ENCODE assay signal across 13 cellular contexts in genomic region chr6:22363166-22363965, GRCh38.
DNase-seq lines count a peak whose midpoint lies in the region; ATAC-seq and TF ChIP-seq lines count a peak whose summit lies in the region.
"Had no signal": no experiment of that assay in that cellular context is flagged by ENCODE, and none has a peak within 500 bp of the region (broad histone marks: within the 10 kb centered on the region; RNA-seq: fewer than 3 reads in every experiment).

No MANE protein-coding gene starts in this region.

- H3K9me3 Mint-ChIP-seq in nephron, result peaks cover 4% of the 10 kb centered on the region

- no peaks in the 10 kb centered on the region for H3K36me3 ChIP-seq in DND-41 (ENCODE audit: insufficient read depth, low read length)

- H3K4me3 ChIP-seq in DND-41 (ENCODE audit: low read depth in 1 of 2, low read length in 2 of 2), result no peak overlapping the region

- peak; percentile 74; the same call in 2 of the 3 replicates for ATAC-seq in DND-41 (ENCODE audit: insufficient read depth, low read depth)
- ATAC-seq in HG03135 (IDR thresholded peaks at IDR 0.05; ENCODE audit: unreplicated experiment), result no peak
- no peak for ATAC-seq in HG03159 (IDR thresholded peaks at IDR 0.05; ENCODE audit: unreplicated experiment)
- ATAC-seq: activated naive CD8-positive, alpha-beta T cell treated with anti-CD3 and anti-CD28 coated beads, Interleukin-2, amount 50 U/mL, for 24 hours; natural killer cell had no signal

- no peaks in the 10 kb centered on the region for H3K9me3 ChIP-seq in DND-41 (ENCODE audit: insufficient read depth, low read length, severe bottlenecking)

- H3K27ac ChIP-seq in DND-41 (ENCODE audit: low read length), result peak overlapping the region; percentile 56

- H3K27me3 ChIP-seq in DND-41 (ENCODE audit: insufficient read depth, low read length, poor library complexity), result no peaks in the 10 kb centered on the region

- H3K4me2 ChIP-seq in DND-41 (ENCODE audit: insufficient read depth, low read length), result 0 out of 2 replicates have a peak overlapping the region, but pooled peaks have one; percentile 10

- H3K9ac ChIP-seq in DND-41 (ENCODE audit: low read depth, low read length), result peak overlapping the region; percentile 8; the same call in 1 of the 2 replicates

- H3K27me3 Mint-ChIP-seq in nephron (ENCODE audit: low read depth), result no peaks in the 10 kb centered on the region
- H3K27me3 Mint-ChIP-seq: activated CD4-positive, alpha-beta memory T cell treated with anti-CD3 and anti-CD28 coated beads for 36 hours; activated naive CD8-positive, alpha-beta T cell treated with anti-CD3 and anti-CD28 coated beads, Interleukin-2, amount 50 U/mL, for 24 hours had no signal

- DNase-seq in DND-41 (no peak), NCI-H1105 (lab: John Stamatoyannopoulos, UW) (peak; percentile 30), SHP77 (lab: John Stamatoyannopoulos, UW) (peak; percentile 17 to 40), GM03348 (ENCODE audit: low spot score) (no peak), NCI-H82 (lab: John Stamatoyannopoulos, UW) (no peak)
- DNase-seq: activated CD4-positive, alpha-beta memory T cell treated with anti-CD3 and anti-CD28 coated beads for 36 hours; activated naive CD8-positive, alpha-beta T cell treated with anti-CD3 and anti-CD28 coated beads, Interleukin-2, amount 50 U/mL, for 24 hours; effector memory CD4-positive, alpha-beta T cell; natural killer cell; stimulated activated CD4-positive, alpha-beta T cell treated with anti-CD3 and anti-CD28 coated beads, Interleukin-2, amount 100 ng/mL, for 24 hours had no signal

- H4K20me1 ChIP-seq in DND-41 (ENCODE audit: insufficient read depth, low read length), result no peaks in the 10 kb centered on the region

- no peaks in the 10 kb centered on the region for H3K79me2 ChIP-seq in DND-41 (ENCODE audit: insufficient read depth, low read length)

- H2AFZ ChIP-seq in DND-41 (ENCODE audit: low read depth, low read length), result peak overlapping the region; percentile 64

- H3K4me1 ChIP-seq in DND-41 (ENCODE audit: insufficient read depth, low read length), result peaks cover 22% of the 10 kb centered on the region

- peaks cover 42% of the 10 kb centered on the region for H3K4me1 Mint-ChIP-seq in nephron
- H3K4me1 Mint-ChIP-seq: activated naive CD8-positive, alpha-beta T cell treated with anti-CD3 and anti-CD28 coated beads, Interleukin-2, amount 50 U/mL, for 24 hours; natural killer cell had no signal

- no peak overlapping the region for H3K4me3 Mint-ChIP-seq in nephron
- H3K4me3 Mint-ChIP-seq: activated CD4-positive, alpha-beta memory T cell treated with anti-CD3 and anti-CD28 coated beads for 36 hours; activated naive CD8-positive, alpha-beta T cell treated with anti-CD3 and anti-CD28 coated beads, Interleukin-2, amount 50 U/mL, for 24 hours; natural killer cell had no signal

- peak overlapping the region; percentile 84 to 92 (median 89) for H3K27ac Mint-ChIP-seq in nephron
- H3K27ac Mint-ChIP-seq: activated CD4-positive, alpha-beta memory T cell treated with anti-CD3 and anti-CD28 coated beads for 36 hours; activated naive CD8-positive, alpha-beta T cell treated with anti-CD3 and anti-CD28 coated beads, Interleukin-2, amount 50 U/mL, for 24 hours; natural killer cell had no signal

- TF ChIP-seq CTCF in DND-41 (IDR thresholded peaks at IDR 0.05; ENCODE audit: borderline replicate concordance, extremely low read depth, low read length, poor library complexity, severe bottlenecking), result no peak
- no peak for TF ChIP-seq CTCF in nephron (IDR thresholded peaks at IDR 0.05; ENCODE audit: unreplicated experiment in 3 of 3)

- no peaks in the 10 kb centered on the region for H3K36me3 Mint-ChIP-seq in nephron (ENCODE audit: low read depth)
- H3K36me3 Mint-ChIP-seq: activated CD4-positive, alpha-beta memory T cell treated with anti-CD3 and anti-CD28 coated beads for 36 hours; natural killer cell had no signal

Comparison
In these comparisons a context has a peak if more than half of its experiments do, and no peak if none do; other contexts are left out.
1. DNase-seq: peak in NCI-H1105 (single experiment) and SHP77 (2 of 2); none in DND-41 (single experiment), GM03348 (single experiment) and NCI-H82 (single experiment).